In the genomic region with DNA sequence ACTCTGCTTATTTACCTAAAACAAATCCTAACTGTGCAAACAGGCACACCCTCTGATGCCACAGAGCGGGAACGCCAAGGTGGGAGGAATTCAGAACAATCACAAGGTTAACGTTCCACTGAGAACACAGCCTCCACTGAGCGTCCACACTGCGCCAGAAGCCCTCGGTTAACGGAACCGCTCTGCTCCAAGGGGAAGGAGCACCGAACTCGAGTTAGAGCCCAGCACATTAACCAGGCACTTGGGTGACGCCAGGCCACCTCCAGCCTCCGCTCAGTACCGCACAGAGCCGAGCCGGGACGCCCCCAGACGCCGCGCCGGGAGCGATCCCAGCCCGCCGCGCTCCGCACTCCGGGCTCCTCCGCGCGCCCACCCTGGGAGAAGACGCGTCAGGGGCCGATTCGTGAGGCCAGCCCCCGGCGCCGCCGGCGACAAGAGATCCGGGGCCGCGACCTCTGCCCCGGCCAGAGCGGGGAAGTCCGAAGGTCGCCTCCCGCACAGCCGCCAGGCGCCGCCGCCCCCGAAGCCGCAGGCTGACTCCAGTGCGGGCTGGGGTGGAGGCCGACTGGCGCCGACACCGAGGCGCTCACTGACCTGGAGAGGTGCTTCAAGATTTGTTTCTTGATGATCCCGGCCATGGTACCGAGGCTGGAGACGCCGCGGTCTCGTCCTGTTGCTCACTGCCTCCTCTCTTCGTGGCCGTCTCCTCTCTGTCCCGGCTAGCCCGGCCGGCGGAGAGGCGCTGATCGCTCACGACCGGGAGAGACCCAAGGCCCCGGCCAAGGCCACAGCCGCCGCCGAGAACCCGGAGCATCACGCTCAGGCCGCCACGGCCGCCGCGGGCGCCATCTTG, we compare ENCODE assay signal across 1 cellular context.
TF ChIP-seq lines count a peak whose summit lies in the region.

No MANE protein-coding gene starts in this region.

TF ChIP-seq in endothelial cell of umbilical vein, 7 proteins besides CTCF, POLR2A, EP300 and RAD21:
- TF ChIP-seq POLR2AphosphoS5 (IDR thresholded peaks at IDR 0.05; ENCODE audit: insufficient read depth, low read depth, low read length) (peak; percentile 74), GATA2 (IDR thresholded peaks at IDR 0.05; ENCODE audit: insufficient read depth, insufficient read length, low read depth, low read length) (no peak), FOS (IDR thresholded peaks at IDR 0.05; ENCODE audit: borderline replicate concordance, insufficient read depth, low read length) (no peak), JUN (IDR thresholded peaks at IDR 0.05; ENCODE audit: borderline replicate concordance, insufficient read depth, insufficient read length, low read depth) (no peak)
